In genomic region chr2:37670378-37671012, GRCh38 we compare ENCODE assay signal across 8 cellular contexts. TPM values are rescaled to one million over a fixed set of nuclear protein-coding genes. Genes with fewer than 3 reads are reported as not detected.
DNase-seq lines count a peak whose midpoint lies in the region; ATAC-seq, FAIRE-seq and TF ChIP-seq lines count a peak whose summit lies in the region.

No MANE protein-coding gene starts in this region.

- peak overlapping the region; percentile 90 for H3K4me3 ChIP-seq in cardiac muscle cell

- peaks cover 3% of the 10 kb centered on the region for H3K27me3 ChIP-seq in cardiac muscle cell

- H3K36me3 ChIP-seq in cardiac muscle cell = no peaks in the 10 kb centered on the region

- H3K4me1 ChIP-seq in cardiac muscle cell (ENCODE audit: low read depth) = peaks cover 34% of the 10 kb centered on the region

- intact Hi-C loops in sciatic nerve (cut with DNase I) = loop anchor here (5.0 kb wide), 1 partner anchor 268 kb away; no protein-coding TSS in a partner anchor

- H3K27ac ChIP-seq in VCaP (peak overlapping the region; percentile 95), cardiac muscle cell (peak overlapping the region; percentile 94)

- no peak for TF ChIP-seq CTCF in VCaP (conservative IDR thresholded peaks at IDR 0.05)
- TF ChIP-seq CTCF in cardiac muscle cell (IDR thresholded peaks at IDR 0.05; ENCODE audit: low read depth, low read length) = no peak

- peak; percentile 38 for ATAC-seq in sciatic nerve
- ATAC-seq in HG03571 (IDR thresholded peaks at IDR 0.05; ENCODE audit: unreplicated experiment) = no peak
- ATAC-seq in GM19455 (IDR thresholded peaks at IDR 0.05; ENCODE audit: unreplicated experiment) = no peak

- peak; percentile 38 for FAIRE-seq in GM18507 (lab: Jason Lieb, UNC)

- no peaks in the 10 kb centered on the region for H3K9me3 ChIP-seq in cardiac muscle cell (ENCODE audit: low read depth)

- DNase-seq in GM18507 (ENCODE audit: extremely low spot score, insufficient read length, low read depth) (no peak), cardiac muscle cell (ENCODE audit: low read depth in 1 of 2, low spot score in 1 of 2) (peak; percentile 34 to 77), sciatic nerve (ENCODE audit: low spot score) (no peak), COLO829 (ENCODE audit: low spot score) (no peak)
- DNase-seq in stimulated activated naive CD4-positive, alpha-beta T cell treated with Interleukin-2 at 50 U/mL for 16 hours (lab: John Stamatoyannopoulos, UW) = no peak

RNA-seq across cellular contexts. Expression of gene CDC42EP3, which starts 0.9 kb away (rescaled TPM):
- total RNA-seq in cardiac muscle cell (36.2 and 39.6 TPM in 2 replicates), sciatic nerve (53.1 TPM)
- polyA plus RNA-seq in cardiac muscle cell = 56.7 and 62.3 TPM in 2 replicates

Comparison
In these comparisons a context has a peak if more than half of its experiments do, and no peak if none do; other contexts are left out.
1. DNase-seq: peak in cardiac muscle cell (2 of 2); none in GM18507 (single experiment), sciatic nerve (single experiment), stimulated activated naive CD4-positive, alpha-beta T cell treated with Interleukin-2 at 50 U/mL for 16 hours (single experiment) and COLO829 (single experiment).